In the genomic region with DNA sequence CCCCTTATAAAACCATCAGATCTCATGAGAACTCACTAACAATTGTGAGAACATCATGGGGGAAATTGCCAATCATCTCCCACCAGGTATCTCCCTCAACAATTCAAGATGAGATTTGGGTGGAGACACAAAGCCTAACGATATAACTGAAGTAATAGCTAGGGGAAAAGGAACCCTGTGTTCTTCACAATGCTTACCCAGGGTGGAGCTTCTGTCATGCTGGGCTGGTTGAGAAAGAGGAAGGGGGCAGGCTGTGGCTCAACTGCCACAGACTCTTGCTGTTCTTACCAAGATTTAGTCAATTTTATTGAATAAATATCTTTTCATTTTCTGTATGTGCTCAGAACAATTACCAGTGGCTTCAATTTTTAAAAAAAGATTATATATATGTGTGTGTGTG, we compare ENCODE assay signal across 21 cellular contexts.
A peak's percentile ranks its signal among the peaks of the same experiment; 100 is the strongest.
DNase-seq lines count a peak whose midpoint lies in the region; ATAC-seq and TF ChIP-seq lines count a peak whose summit lies in the region.
"Had no signal": no experiment of that assay in that cellular context is flagged by ENCODE, and none has a peak within 500 bp of the region (broad histone marks: within the 10 kb centered on the region; RNA-seq: fewer than 3 reads in every experiment).

No MANE protein-coding gene starts in this region.

- no peak overlapping the region for H3K4me3 Mint-ChIP-seq in T-cell
- H3K4me3 Mint-ChIP-seq: H9 had no signal

- no peaks in the 10 kb centered on the region for H3K4me1 Mint-ChIP-seq in T-cell

- H3K27me3 Mint-ChIP-seq in T-cell, result peaks cover 10 to 22% of the 10 kb centered on the region in 2 donors

- peaks cover 5% of the 10 kb centered on the region; the same call in 1 of the 2 replicates for H3K36me3 ChIP-seq in DND-41 (ENCODE audit: insufficient read depth, low read length)
- H3K36me3 ChIP-seq: breast epithelium had no signal

- no peak overlapping the region for H3K4me3 ChIP-seq in DND-41 (ENCODE audit: low read depth in 1 of 2, low read length in 2 of 2)
- H3K4me3 ChIP-seq in Jurkat, Clone E6-1 (ENCODE audit: low read length), result peak overlapping the region; percentile 4; the same call in 1 of the 2 replicates
- H3K4me3 ChIP-seq: breast epithelium had no signal

- H3K36me3 Mint-ChIP-seq in T-cell, result no peaks in the 10 kb centered on the region

- POLR2A ChIA-PET in T-cell (lab: Charles Lee), result no interaction called here

- intact Hi-C loops in posterior cingulate gyrus (cut with DNase I), result no loop called here

- no peak for TF ChIP-seq CTCF in DND-41 (IDR thresholded peaks at IDR 0.05; ENCODE audit: borderline replicate concordance, extremely low read depth, low read length, poor library complexity, severe bottlenecking)

- H3K79me2 ChIP-seq in DND-41 (ENCODE audit: insufficient read depth, low read length), result no peaks in the 10 kb centered on the region

- no peaks in the 10 kb centered on the region for H3K27me3 ChIP-seq in DND-41 (ENCODE audit: insufficient read depth, low read length, poor library complexity)
- H3K27me3 ChIP-seq: breast epithelium had no signal

- H3K4me2 ChIP-seq in DND-41 (ENCODE audit: insufficient read depth, low read length), result peak overlapping the region; percentile 14
- H3K4me2 ChIP-seq: KMS-11 had no signal

- H4K20me1 ChIP-seq in DND-41 (ENCODE audit: insufficient read depth, low read length), result no peaks in the 10 kb centered on the region

- H3K27ac Mint-ChIP-seq in T-cell, result no peak overlapping the region
- H3K27ac Mint-ChIP-seq: H9 had no signal

- H3K27ac ChIP-seq in DND-41 (ENCODE audit: low read length), result peak overlapping the region; percentile 79
- H3K27ac ChIP-seq: breast epithelium, KMS-11, RWPE1 had no signal

- H2AFZ ChIP-seq in DND-41 (ENCODE audit: low read depth, low read length), result peak overlapping the region; percentile 48

- ATAC-seq in DND-41 (ENCODE audit: insufficient read depth, low read depth) (peak; percentile 41), GM21723 (IDR thresholded peaks at IDR 0.05; ENCODE audit: unreplicated experiment) (no peak), T-cell (replicated peaks in 1 of 4) (no peak), GM19467 (IDR thresholded peaks at IDR 0.05; ENCODE audit: unreplicated experiment) (no peak)

- H3K4me1 ChIP-seq in DND-41 (ENCODE audit: insufficient read depth, low read length), result peaks cover 51% of the 10 kb centered on the region
- H3K4me1 ChIP-seq: breast epithelium had no signal

- CTCF ChIA-PET in T-cell (lab: Charles Lee), result no interaction called here

- H3K9me3 ChIP-seq in DND-41 (ENCODE audit: insufficient read depth, low read length, severe bottlenecking), result peaks cover 25% of the 10 kb centered on the region

- DNase-seq in DND-41 (peak; percentile 68), NOMO-1 treated with dmso at 0.1 percent for 144 hours (lab: John Stamatoyannopoulos, UW; ENCODE audit: unreplicated experiment) (peak; percentile 77), iPS-NIHi7 (ENCODE audit: extremely low spot score) (peak; percentile 7), posterior cingulate gyrus (no peak), T-cell (no peak)
- no peak for DNase-seq in Jurkat, Clone E6-1 (ENCODE audit: low read depth, low spot score)
- DNase-seq: activated CD4-positive, alpha-beta T cell treated with anti-CD3 and anti-CD28 coated beads for 4 hours; activated naive CD4-positive, alpha-beta T cell treated with Interleukin-2 at 50 U/mL for 16 hours; activated T-cell treated with anti-CD3 and anti-CD28 coated beads, Interleukin-2, amount 50 U/mL, for 48 hours; amniotic stem cell; H9; kidney; mammary epithelial cell; NK-92 treated with Interleukin-12 subunit alpha and Interleukin-12 subunit beta, amount 100 ng/mL, for 24 hours; stimulated activated CD4-positive, alpha-beta T cell treated with anti-CD3 and anti-CD28 coated beads, Interleukin-4, amount 100 ng/mL, for 24 hours; stimulated activated naive CD4-positive, alpha-beta T cell treated with Interleukin-2 at 50 U/mL for 16 hours had no signal

- H3K9ac ChIP-seq in DND-41 (ENCODE audit: low read depth, low read length), result peak overlapping the region; percentile 21; the same call in 1 of the 2 replicates
- H3K9ac ChIP-seq: KMS-11 had no signal

- peaks cover 17 to 31% (median 21%) of the 10 kb centered on the region in 3 donors for H3K9me3 Mint-ChIP-seq in T-cell

Comparison
In these comparisons a context has a peak if more than half of its experiments do, and no peak if none do; other contexts are left out.
1. DNase-seq: peak in DND-41 (single experiment), NOMO-1 treated with dmso at 0.1 percent for 144 hours (single experiment) and iPS-NIHi7 (single experiment); none in Jurkat, Clone E6-1 (single experiment), posterior cingulate gyrus (0 of 10) and T-cell (0 of 34).